21 cellular contexts compared by ENCODE assay signal in the genomic region with DNA sequence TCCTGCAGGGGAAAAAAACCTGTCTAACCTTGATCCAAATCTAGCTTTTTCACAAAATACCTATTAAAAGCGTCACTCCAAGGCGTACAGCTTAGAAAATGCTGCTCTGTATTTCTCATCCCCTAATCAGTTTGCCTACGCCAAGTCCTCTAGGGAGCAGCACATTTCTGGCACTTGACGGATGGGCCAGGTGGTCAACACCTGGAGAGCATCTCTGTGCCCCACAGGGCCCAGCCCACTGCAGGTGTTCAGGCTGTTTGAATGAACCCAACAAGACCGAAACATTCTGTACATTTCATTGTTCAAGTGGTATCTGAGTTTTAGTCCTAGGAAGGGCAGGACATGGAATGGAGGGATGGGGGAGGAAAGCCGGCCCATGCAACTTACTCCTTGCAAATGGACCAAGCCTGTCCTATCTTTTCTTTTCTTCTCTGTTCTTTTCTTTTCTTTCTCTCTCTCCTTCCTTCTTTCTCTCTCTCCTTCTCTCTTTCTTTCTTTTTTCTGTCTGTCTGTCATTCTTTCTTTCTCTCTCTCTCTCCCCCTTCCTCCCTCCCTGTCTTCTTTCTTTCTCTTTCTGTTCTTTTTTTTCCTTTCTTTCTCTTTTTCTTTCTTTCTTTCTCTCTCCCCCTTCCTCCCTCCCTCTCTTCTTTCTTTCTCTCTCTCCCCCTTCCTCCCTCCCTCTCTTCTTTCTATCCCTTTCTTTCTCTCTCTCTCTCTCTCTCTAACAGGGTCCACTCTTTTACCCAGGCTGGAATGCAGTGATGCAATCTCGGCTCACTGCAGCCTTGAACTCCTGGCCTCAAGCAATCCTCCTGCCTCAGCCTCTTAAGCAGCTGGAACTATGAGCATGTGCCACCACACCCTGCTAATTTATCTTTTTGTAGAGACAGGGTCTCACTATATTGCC. TPM values are rescaled to one million over a fixed set of nuclear protein-coding genes. Genes with fewer than 3 reads are reported as not detected.
DNase-seq lines count a peak whose midpoint lies in the region; ATAC-seq and TF ChIP-seq lines count a peak whose summit lies in the region.
"Had no signal": no experiment of that assay in that cellular context is flagged by ENCODE, and none has a peak within 500 bp of the region (broad histone marks: within the 10 kb centered on the region; RNA-seq: fewer than 3 reads in every experiment).

No MANE protein-coding gene starts in this region.

- POLR2A ChIA-PET in WTC11 (lab: Charles Lee): no interaction called here

- H3K27me3 Mint-ChIP-seq in WTC11 (ENCODE audit: low read depth): peaks cover 5% of the 10 kb centered on the region
- H3K27me3 Mint-ChIP-seq: activated CD4-positive, alpha-beta T cell treated with anti-CD3 and anti-CD28 coated beads for 36 hours had no signal

- peaks cover 8% of the 10 kb centered on the region for H3K4me1 Mint-ChIP-seq in WTC11
- H3K4me1 Mint-ChIP-seq: activated CD4-positive, alpha-beta T cell treated with anti-CD3 and anti-CD28 coated beads for 36 hours had no signal

- DNase-seq in right atrium auricular region (ENCODE audit: low spot score) (peak; percentile 26), right cardiac atrium (no peak), NCI-H2107 treated with DMSO at 0.1 percent for 48 hours (lab: John Stamatoyannopoulos, UW; ENCODE audit: unreplicated experiment) (peak; percentile 60), WTC11 (ENCODE audit: low spot score) (no peak), vagina (ENCODE audit: extremely low spot score in 2 of 2) (peak; percentile 42 to 46), NK-92 (lab: John Stamatoyannopoulos, UW; ENCODE audit: unreplicated experiment) (no peak), iPS-NIHi11 (ENCODE audit: low spot score) (no peak)
- DNase-seq: activated CD4-positive, alpha-beta T cell treated with anti-CD3 and anti-CD28 coated beads for 36 hours; activated CD8-positive, alpha-beta memory T cell treated with anti-CD3 and anti-CD28 coated beads, Interleukin-2, amount 50 U/mL, for 48 hours; colonic mucosa; GF-D8; H7; mucosa of descending colon; nephron progenitor cell; OCI-M1; Right ventricle myocardium superior; sigmoid colon had no signal

- intact Hi-C loops in right cardiac atrium (cut with DNase I) (loop anchor here in 2 of 4 donors (10.0 kb wide), 1 partner anchor 245 kb away; no protein-coding TSS in a partner anchor), vagina (cut with DNase I) (no loop called here)

- TF ChIP-seq CTCF in right atrium auricular region (IDR thresholded peaks at IDR 0.05) (no peak), WTC11 (IDR thresholded peaks at IDR 0.05) (no peak), vagina (IDR thresholded peaks at IDR 0.05) (no peak)

- H3K27ac ChIP-seq in right atrium auricular region (no peak overlapping the region), right cardiac atrium (ENCODE audit: low read length) (no peak overlapping the region), vagina (no peak overlapping the region)
- H3K27ac ChIP-seq: colonic mucosa, gastroesophageal sphincter, pancreas, sigmoid colon had no signal

- TF ChIP-seq POLR2A in vagina (IDR thresholded peaks at IDR 0.05): no peak

- 95% methylated on average over 7 of the region's 7 CpGs for WGBS in right cardiac atrium

- H3K9me3 Mint-ChIP-seq in WTC11: no peaks in the 10 kb centered on the region
- H3K9me3 Mint-ChIP-seq: CD8-positive, alpha-beta T cell; nephron progenitor cell had no signal

- no peaks in the 10 kb centered on the region for H3K36me3 Mint-ChIP-seq in WTC11
- H3K36me3 Mint-ChIP-seq: CD8-positive, alpha-beta T cell had no signal

- H3K4me3 ChIP-seq in right atrium auricular region: no peak overlapping the region
- no peak overlapping the region for H3K4me3 ChIP-seq in right cardiac atrium (ENCODE audit: low read length)
- no peak overlapping the region for H3K4me3 ChIP-seq in vagina
- H3K4me3 ChIP-seq: colonic mucosa, gastroesophageal sphincter, mucosa of descending colon, pancreas, sigmoid colon had no signal

- H3K27me3 ChIP-seq in right atrium auricular region (no peaks in the 10 kb centered on the region), right cardiac atrium (ENCODE audit: control insufficient read depth, insufficient read depth) (no peaks in the 10 kb centered on the region), vagina (no peaks in the 10 kb centered on the region)
- H3K27me3 ChIP-seq: colonic mucosa, gastroesophageal sphincter, pancreas, sigmoid colon had no signal

- CTCF ChIA-PET in WTC11 (lab: Charles Lee): no interaction called here

- ATAC-seq in right cardiac atrium (no peak), WTC11 (no peak)
- ATAC-seq: activated CD4-positive, alpha-beta T cell treated with anti-CD3 and anti-CD28 coated beads for 36 hours; CD8-positive, alpha-beta T cell; gastroesophageal sphincter; mucosa of descending colon; pancreas had no signal

- no peaks in the 10 kb centered on the region for H3K4me1 ChIP-seq in right atrium auricular region
- no peaks in the 10 kb centered on the region for H3K4me1 ChIP-seq in right cardiac atrium (ENCODE audit: control insufficient read depth, insufficient read depth, low read length)
- no peaks in the 10 kb centered on the region for H3K4me1 ChIP-seq in vagina
- H3K4me1 ChIP-seq: colonic mucosa, gastroesophageal sphincter, pancreas, sigmoid colon had no signal

- H3K27ac Mint-ChIP-seq in WTC11: no peak overlapping the region
- H3K27ac Mint-ChIP-seq: activated CD4-positive, alpha-beta T cell treated with anti-CD3 and anti-CD28 coated beads for 36 hours; CD8-positive, alpha-beta T cell; nephron progenitor cell had no signal

- H3K36me3 ChIP-seq in right atrium auricular region: no peaks in the 10 kb centered on the region
- no peaks in the 10 kb centered on the region for H3K36me3 ChIP-seq in vagina
- H3K36me3 ChIP-seq: colonic mucosa, gastroesophageal sphincter, sigmoid colon had no signal

- no peaks in the 10 kb centered on the region for H3K9me3 ChIP-seq in right atrium auricular region
- H3K9me3 ChIP-seq in right cardiac atrium (ENCODE audit: control insufficient read depth, low read length): no peaks in the 10 kb centered on the region
- H3K9me3 ChIP-seq in vagina: no peaks in the 10 kb centered on the region
- H3K9me3 ChIP-seq: colonic mucosa, gastroesophageal sphincter, mucosa of descending colon, pancreas, sigmoid colon had no signal

- H3K4me3 Mint-ChIP-seq in WTC11: no peak overlapping the region
- H3K4me3 Mint-ChIP-seq: activated CD4-positive, alpha-beta T cell treated with anti-CD3 and anti-CD28 coated beads for 36 hours; CD8-positive, alpha-beta T cell; nephron progenitor cell had no signal

TF ChIP-seq in WTC11, 78 proteins besides CTCF, POLR2A, EP300 and RAD21:
- TF ChIP-seq, protein P1, sequence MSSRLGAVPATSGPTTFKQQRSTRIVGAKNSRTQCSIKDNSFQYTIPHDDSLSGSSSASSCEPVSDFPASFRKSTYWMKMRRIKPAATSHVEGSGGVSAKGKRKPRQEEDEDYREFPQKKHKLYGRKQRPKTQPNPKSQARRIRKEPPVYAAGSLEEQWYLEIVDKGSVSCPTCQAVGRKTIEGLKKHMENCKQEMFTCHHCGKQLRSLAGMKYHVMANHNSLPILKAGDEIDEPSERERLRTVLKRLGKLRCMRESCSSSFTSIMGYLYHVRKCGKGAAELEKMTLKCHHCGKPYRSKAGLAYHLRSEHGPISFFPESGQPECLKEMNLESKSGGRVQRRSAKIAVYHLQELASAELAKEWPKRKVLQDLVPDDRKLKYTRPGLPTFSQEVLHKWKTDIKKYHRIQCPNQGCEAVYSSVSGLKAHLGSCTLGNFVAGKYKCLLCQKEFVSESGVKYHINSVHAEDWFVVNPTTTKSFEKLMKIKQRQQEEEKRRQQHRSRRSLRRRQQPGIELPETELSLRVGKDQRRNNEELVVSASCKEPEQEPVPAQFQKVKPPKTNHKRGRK (CRISPR knock-in tag; IDR thresholded peaks at IDR 0.05; ENCODE audit: borderline replicate concordance): peak; percentile 23; the same call in 1 of the 2 replicates
- TF ChIP-seq CBFB (CRISPR knock-in tag; IDR thresholded peaks at IDR 0.05; ENCODE audit: low read depth) (no peak), ELF4 (CRISPR knock-in tag; IDR thresholded peaks at IDR 0.05; ENCODE audit: low read depth) (no peak)
- TF ChIP-seq, protein P2, sequence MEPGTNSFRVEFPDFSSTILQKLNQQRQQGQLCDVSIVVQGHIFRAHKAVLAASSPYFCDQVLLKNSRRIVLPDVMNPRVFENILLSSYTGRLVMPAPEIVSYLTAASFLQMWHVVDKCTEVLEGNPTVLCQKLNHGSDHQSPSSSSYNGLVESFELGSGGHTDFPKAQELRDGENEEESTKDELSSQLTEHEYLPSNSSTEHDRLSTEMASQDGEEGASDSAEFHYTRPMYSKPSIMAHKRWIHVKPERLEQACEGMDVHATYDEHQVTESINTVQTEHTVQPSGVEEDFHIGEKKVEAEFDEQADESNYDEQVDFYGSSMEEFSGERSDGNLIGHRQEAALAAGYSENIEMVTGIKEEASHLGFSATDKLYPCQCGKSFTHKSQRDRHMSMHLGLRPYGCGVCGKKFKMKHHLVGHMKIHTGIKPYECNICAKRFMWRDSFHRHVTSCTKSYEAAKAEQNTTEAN (CRISPR knock-in tag; IDR thresholded peaks at IDR 0.05): no peak

RNA-seq across cellular contexts. Expression of a gene that starts 29.1 kb away (rescaled TPM):
- not detected for total RNA-seq in right atrium auricular region
- 1 to 10 TPM in 1 of 4 donors, under 1 TPM in 3; 0.14 to 1.6 (median 0.48) TPM for total RNA-seq in right cardiac atrium
- polyA plus RNA-seq in right cardiac atrium: 0.54 TPM
- 0.11 TPM in 1 of 3 replicates, not detected in the others for total RNA-seq in WTC11 (2021)
- total RNA-seq in vagina: not detected
- total RNA-seq: activated CD4-positive, alpha-beta T cell treated with anti-CD3 and anti-CD28 coated beads for 36 hours; CD8-positive, alpha-beta T cell; gastroesophageal sphincter; M059J; Right ventricle myocardium superior had no signal

Comparison
In these comparisons a context has a peak if more than half of its experiments do, and no peak if none do; other contexts are left out.
1. DNase-seq: peak in right atrium auricular region (single experiment), NCI-H2107 treated with DMSO at 0.1 percent for 48 hours (single experiment) and vagina (2 of 2); none in right cardiac atrium (0 of 3), WTC11 (single experiment), NK-92 (single experiment) and iPS-NIHi11 (single experiment).